Comparison of ENCODE assay signal across 15 cellular contexts in genomic region chr18:59001166-59001565, GRCh38.
A peak's percentile ranks its signal among the peaks of the same experiment; 100 is the strongest.
DNase-seq lines count a peak whose midpoint lies in the region; ATAC-seq and TF ChIP-seq lines count a peak whose summit lies in the region.
"Had no signal": no experiment of that assay in that cellular context is flagged by ENCODE, and none has a peak within 500 bp of the region (broad histone marks: within the 10 kb centered on the region; RNA-seq: fewer than 3 reads in every experiment).

No MANE protein-coding gene starts in this region.

- no peaks in the 10 kb centered on the region for H3K36me3 Mint-ChIP-seq in GM23338 (ENCODE audit: low read depth)
- H3K36me3 Mint-ChIP-seq: CD14-positive monocyte; CD8-positive, alpha-beta T cell had no signal

- no peaks in the 10 kb centered on the region for H3K27me3 ChIP-seq in GM23338 (ENCODE audit: insufficient read depth)
- H3K27me3 ChIP-seq in Panc1 (ENCODE audit: control insufficient read depth, insufficient read depth, low read length), result no peaks in the 10 kb centered on the region
- no peaks in the 10 kb centered on the region for H3K27me3 ChIP-seq in lung (ENCODE audit: control insufficient read depth, insufficient read depth)
- no peaks in the 10 kb centered on the region for H3K27me3 ChIP-seq in gastrocnemius medialis
- no peaks in the 10 kb centered on the region for H3K27me3 ChIP-seq in WERI-Rb-1 (ENCODE audit: insufficient read depth, low read depth, severe bottlenecking)

- H4K20me1 ChIP-seq in GM23338 (replicated peaks; ENCODE audit: insufficient read depth), result no peaks in the 10 kb centered on the region

- DNase-seq in GM23338 (ENCODE audit: low spot score) (no peak), Panc1 (ENCODE audit: low read depth, low spot score) (no peak), lung (ENCODE audit: low spot score) (peak; percentile 4), gastrocnemius medialis (no peak), WERI-Rb-1 (no peak)
- DNase-seq: CD8-positive, alpha-beta T cell; COR-L47; DND-41; GDM1; KBM-7 had no signal

- in situ Hi-C loops in Panc1 (cut with HindIII; ENCODE audit: low pct_unique_long_range_greater_than_20kb, low sequenced_read_pairs) (no loop called here), gastrocnemius medialis (cut with MboI; ENCODE audit: low sequenced_read_pairs in 4 of 4) (no loop called here)

- CTCF ChIA-PET in Panc1 (lab: Charles Lee), result no interaction called here

- no peak for TF ChIP-seq CTCF in GM23338 (conservative IDR thresholded peaks at IDR 0.05; ENCODE audit: low read depth in 2 of 2)
- no peak for TF ChIP-seq CTCF in Panc1 (IDR thresholded peaks at IDR 0.05)
- no peak for TF ChIP-seq CTCF in lung (IDR thresholded peaks at IDR 0.05; ENCODE audit: control extremely low read depth, extremely low read depth)
- TF ChIP-seq CTCF in gastrocnemius medialis (IDR thresholded peaks at IDR 0.05 in 4 of 5, conservative IDR thresholded peaks at IDR 0.05 in 1 of 5), result no peak
- no peak for TF ChIP-seq CTCF in WERI-Rb-1 (IDR thresholded peaks at IDR 0.05; ENCODE audit: low read depth, low read length)

- peaks cover 40% of the 10 kb centered on the region for H3K4me1 Mint-ChIP-seq in GM23338
- H3K4me1 Mint-ChIP-seq: CD14-positive monocyte had no signal

- H3K4me1 ChIP-seq in GM23338 (ENCODE audit: insufficient read depth) (peaks cover 38% of the 10 kb centered on the region), Panc1 (ENCODE audit: control insufficient read depth, insufficient read depth, low read length) (no peaks in the 10 kb centered on the region), lung (ENCODE audit: control insufficient read depth in 2 of 2, insufficient read depth in 2 of 2, low read length in 2 of 2) (peaks cover 5 to 8% of the 10 kb centered on the region in 2 donors), gastrocnemius medialis (peaks cover 30 to 45% of the 10 kb centered on the region in 2 donors)

- H3K79me2 ChIP-seq in GM23338 (replicated peaks; ENCODE audit: insufficient read depth), result no peaks in the 10 kb centered on the region

- BruUV-seq in Panc1 (replicated peaks; lab: Mats Ljungman, UMichigan), result no TSS peak

- ATAC-seq in GM23338 (no peak), Panc1 (no peak), lung (ENCODE audit: insufficient read depth, low FRiP score) (no peak), gastrocnemius medialis (no peak), GM19023 (IDR thresholded peaks at IDR 0.05; ENCODE audit: unreplicated experiment) (no peak), HG02852 (IDR thresholded peaks at IDR 0.05; ENCODE audit: unreplicated experiment) (no peak), GM21786 (IDR thresholded peaks at IDR 0.05; ENCODE audit: unreplicated experiment) (no peak)
- ATAC-seq: CD8-positive, alpha-beta T cell; HCT116 had no signal

- TF ChIP-seq POLR2A in gastrocnemius medialis (IDR thresholded peaks at IDR 0.05), result no peak

- 0 out of 2 replicates have a peak, but pooled peaks cover 3% of the 10 kb centered on the region for H3F3A ChIP-seq in GM23338 (replicated peaks; ENCODE audit: low read depth)

- no peaks in the 10 kb centered on the region for H3K9me3 ChIP-seq in Panc1 (ENCODE audit: control insufficient read depth, insufficient read depth, low read depth, low read length)
- peaks cover 0 to under 1% of the 10 kb centered on the region in 2 donors for H3K9me3 ChIP-seq in lung (ENCODE audit: control insufficient read depth in 2 of 2, insufficient read depth in 1 of 2, low read length in 1 of 2)
- H3K9me3 ChIP-seq in gastrocnemius medialis, result no peaks in the 10 kb centered on the region
- H3K9me3 ChIP-seq in WERI-Rb-1 (ENCODE audit: severe bottlenecking), result no peaks in the 10 kb centered on the region

- H2AFZ ChIP-seq in GM23338, result peak overlapping the region; percentile 57; the same call in 1 of the 2 replicates

- POLR2A ChIA-PET in Panc1 (lab: Charles Lee), result no interaction called here

- H3K4me3 Mint-ChIP-seq in GM23338, result no peak overlapping the region
- H3K4me3 Mint-ChIP-seq: CD14-positive monocyte; CD8-positive, alpha-beta T cell had no signal

- peaks cover 11% of the 10 kb centered on the region for H3K27me3 Mint-ChIP-seq in GM23338 (ENCODE audit: insufficient read depth, low read depth, poor library complexity)

- no peak overlapping the region for H3K27ac ChIP-seq in GM23338 (ENCODE audit: low read depth)
- H3K27ac ChIP-seq in Panc1 (ENCODE audit: low read length), result peak overlapping the region; percentile 44; the same call in 1 of the 2 replicates
- no peak overlapping the region for H3K27ac ChIP-seq in lung (ENCODE audit: low read depth in 1 of 2, low read length in 1 of 2)
- H3K27ac ChIP-seq in gastrocnemius medialis, result peak overlapping the region; percentile 90 to 94 (median 91)
- no peak overlapping the region for H3K27ac ChIP-seq in WERI-Rb-1

- H3K4me3 ChIP-seq in GM23338 (no peak overlapping the region), Panc1 (ENCODE audit: low read depth in 2 of 2, low read length in 2 of 2) (no peak overlapping the region), lung (no peak overlapping the region), gastrocnemius medialis (no peak overlapping the region), WERI-Rb-1 (ENCODE audit: low read depth, low read length) (no peak overlapping the region)

- no peak overlapping the region for H3K4me2 ChIP-seq in GM23338

- no peaks in the 10 kb centered on the region for H3K36me3 ChIP-seq in GM23338 (ENCODE audit: insufficient read depth)
- no peaks in the 10 kb centered on the region for H3K36me3 ChIP-seq in Panc1 (ENCODE audit: control insufficient read depth, insufficient read depth, low read length)
- no peaks in the 10 kb centered on the region for H3K36me3 ChIP-seq in lung (ENCODE audit: control insufficient read depth in 2 of 2, insufficient read depth in 2 of 2, low read length in 2 of 2)
- no peaks in the 10 kb centered on the region for H3K36me3 ChIP-seq in gastrocnemius medialis
- no peaks in the 10 kb centered on the region for H3K36me3 ChIP-seq in WERI-Rb-1

- WGBS in lung, 2 donors, result 92% methylated on average over 3 of the region's 3 CpGs

- peaks cover 5% of the 10 kb centered on the region for H3K9me3 Mint-ChIP-seq in GM23338
- H3K9me3 Mint-ChIP-seq: CD8-positive, alpha-beta T cell had no signal

- H3K27ac Mint-ChIP-seq in GM23338, result no peak overlapping the region
- H3K27ac Mint-ChIP-seq: CD14-positive monocyte; CD8-positive, alpha-beta T cell had no signal

- intact Hi-C loops in Panc1 (cut with micrococcal nuclease; ENCODE audit: unreplicated experiment), result no loop called here
- intact Hi-C loops in gastrocnemius medialis (cut with DNase I; ENCODE audit: low total_unique reads), result no loop called here

- peaks cover 2% of the 10 kb centered on the region; the same call in 1 of the 2 replicates for H3K9me2 ChIP-seq in GM23338 (ENCODE audit: insufficient read depth)

TF ChIP-seq in GM23338, 12 proteins besides CTCF, POLR2A, EP300 and RAD21 (continues in another document):
- TF ChIP-seq NANOG (IDR thresholded peaks at IDR 0.05; ENCODE audit: borderline replicate concordance), result no peak
- no peak for TF ChIP-seq STAT1 (IDR thresholded peaks at IDR 0.05; ENCODE audit: unreplicated experiment)
- no peak for TF ChIP-seq EZH2phosphoT487 (IDR thresholded peaks at IDR 0.05; ENCODE audit: unreplicated experiment)
- no peak for TF ChIP-seq ZNF331 (CRISPR knock-in tag; IDR thresholded peaks at IDR 0.05; ENCODE audit: low read depth)
- TF ChIP-seq REST (IDR thresholded peaks at IDR 0.05; ENCODE audit: unreplicated experiment), result no peak
- TF ChIP-seq CREB1 (CRISPR knock-in tag; IDR thresholded peaks at IDR 0.05; ENCODE audit: low read depth), result no peak
- TF ChIP-seq POLR2AphosphoS5 (IDR thresholded peaks at IDR 0.05; ENCODE audit: low read depth), result no peak
- no peak for TF ChIP-seq ETS1 (IDR thresholded peaks at IDR 0.05)

Comparison
In these comparisons a context has a peak if more than half of its experiments do, and no peak if none do; other contexts are left out.
1. H3K27ac ChIP-seq: peak in Panc1 (single experiment) and gastrocnemius medialis (4 of 4); none in GM23338 (single experiment), lung (0 of 2) and WERI-Rb-1 (single experiment).